In the genomic region with DNA sequence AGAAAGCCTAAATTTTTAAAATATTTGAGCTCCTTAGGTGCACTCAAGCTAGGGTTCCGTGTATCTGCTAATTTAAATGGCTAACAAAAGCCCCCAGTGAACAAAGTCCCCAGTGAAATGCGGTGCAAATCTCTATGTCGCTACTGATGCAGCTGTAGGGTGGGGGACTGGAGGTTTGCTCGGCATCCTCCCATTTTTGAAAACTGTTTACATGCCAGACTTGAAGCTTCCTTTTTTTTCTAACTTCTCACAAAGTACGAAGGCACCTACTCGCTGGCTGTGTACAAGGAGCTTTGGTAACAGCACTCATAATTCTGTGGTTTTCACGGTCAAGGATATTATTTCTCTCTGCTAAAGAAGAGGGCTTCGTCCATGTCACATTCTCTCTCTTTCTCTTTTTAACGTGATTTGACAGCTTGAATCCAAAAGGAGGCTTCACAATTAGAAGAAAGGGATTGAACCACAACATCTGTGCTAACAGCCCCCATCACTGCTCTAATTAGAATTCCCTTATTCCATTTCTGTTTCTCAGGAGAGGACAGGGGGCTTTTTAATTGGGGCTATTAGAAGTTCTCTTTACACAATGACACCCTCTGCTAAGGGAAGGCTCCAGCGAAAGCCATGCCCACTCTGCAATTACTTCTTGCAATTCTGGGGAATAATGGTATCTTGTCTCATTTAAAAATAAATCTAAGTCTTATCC, we compare ENCODE assay signal across 17 cellular contexts. TPM values are rescaled to one million over a fixed set of nuclear protein-coding genes. Genes with fewer than 3 reads are reported as not detected.
DNase-seq lines count a peak whose midpoint lies in the region; ATAC-seq and TF ChIP-seq lines count a peak whose summit lies in the region.
"Had no signal": no experiment of that assay in that cellular context is flagged by ENCODE, and none has a peak within 500 bp of the region (broad histone marks: within the 10 kb centered on the region; RNA-seq: fewer than 3 reads in every experiment).

No MANE protein-coding gene starts in this region.

- H3K9me2 ChIP-seq in MM.1S (replicated peaks; ENCODE audit: insufficient read depth, low read length) = no peaks in the 10 kb centered on the region

- H3K27me3 ChIP-seq in MM.1S (replicated peaks; ENCODE audit: insufficient read depth, low read length) (no peaks in the 10 kb centered on the region), dorsolateral prefrontal cortex (no peaks in the 10 kb centered on the region), osteoblast (ENCODE audit: insufficient read depth, low read length) (no peaks in the 10 kb centered on the region), tibial artery (no peaks in the 10 kb centered on the region)

- H3K27me3 Mint-ChIP-seq in T-helper 1 cell treated with Interleukin-12 subunit alpha and Interleukin-12 subunit beta and Interleukin-4 antibody, amounts not matched to agents 30 μg/mL and 1 μg/mL, for 36 hours (ENCODE audit: low read depth) = no peaks in the 10 kb centered on the region

- peak overlapping the region; percentile 59 for H3K9ac ChIP-seq in MM.1S (ENCODE audit: low read length)

- no peak for TF ChIP-seq CTCF in MM.1S (IDR thresholded peaks at IDR 0.05; ENCODE audit: low read length)
- TF ChIP-seq CTCF in dorsolateral prefrontal cortex (IDR thresholded peaks at IDR 0.05 in 54 of 56, conservative IDR thresholded peaks at IDR 0.05 in 2 of 56; ENCODE audit: low read depth in 1 of 56, partially characterized antibody in 56 of 56) = no peak
- no peak for TF ChIP-seq CTCF in osteoblast (IDR thresholded peaks at IDR 0.05; ENCODE audit: extremely low read depth, low read depth, low read length)
- no peak for TF ChIP-seq CTCF in tibial artery (IDR thresholded peaks at IDR 0.05)

- H3K4me1 ChIP-seq in MM.1S (ENCODE audit: low read length) = peaks cover 42% of the 10 kb centered on the region
- H3K4me1 ChIP-seq in osteoblast (ENCODE audit: insufficient read depth, low read length) = peaks cover 58% of the 10 kb centered on the region
- no peaks in the 10 kb centered on the region for H3K4me1 ChIP-seq in tibial artery
- H3K4me1 ChIP-seq: lower lobe of right lung had no signal

- no peaks in the 10 kb centered on the region for H3K9me3 Mint-ChIP-seq in T-helper 1 cell treated with Interleukin-12 subunit alpha and Interleukin-12 subunit beta and Interleukin-4 antibody, amounts not matched to agents 30 μg/mL and 1 μg/mL, for 36 hours

- no peaks in the 10 kb centered on the region for H3K79me2 ChIP-seq in MM.1S (ENCODE audit: low read length)
- H3K79me2 ChIP-seq in osteoblast (ENCODE audit: insufficient read depth, low read length) = no peaks in the 10 kb centered on the region

- H3K27ac Mint-ChIP-seq in T-helper 1 cell treated with Interleukin-12 subunit alpha and Interleukin-12 subunit beta and Interleukin-4 antibody, amounts not matched to agents 30 μg/mL and 1 μg/mL, for 36 hours = peak overlapping the region; percentile 89

- peaks cover 60% of the 10 kb centered on the region for H3K36me3 Mint-ChIP-seq in T-helper 1 cell treated with Interleukin-12 subunit alpha and Interleukin-12 subunit beta and Interleukin-4 antibody, amounts not matched to agents 30 μg/mL and 1 μg/mL, for 36 hours (ENCODE audit: low read depth)

- H3K27ac ChIP-seq in MM.1S (ENCODE audit: low read length) (peak overlapping the region; percentile 78), dorsolateral prefrontal cortex (peak overlapping the region in 24 of 59 donors; percentile 3 to 67 (median 28)), osteoblast (ENCODE audit: low read depth, low read length) (peak overlapping the region; percentile 74), tibial artery (no peak overlapping the region)
- H3K27ac ChIP-seq: HL-60, lower lobe of right lung, thoracic aorta had no signal

- peak overlapping the region; percentile 76 for H3K4me3 Mint-ChIP-seq in T-helper 1 cell treated with Interleukin-12 subunit alpha and Interleukin-12 subunit beta and Interleukin-4 antibody, amounts not matched to agents 30 μg/mL and 1 μg/mL, for 36 hours

- no peaks in the 10 kb centered on the region for H4K20me1 ChIP-seq in MM.1S (ENCODE audit: insufficient read depth, low read length)
- no peaks in the 10 kb centered on the region for H4K20me1 ChIP-seq in osteoblast (ENCODE audit: insufficient read depth, low read length)

- H3K4me3 ChIP-seq in MM.1S (ENCODE audit: low read length) (peak overlapping the region; percentile 45), dorsolateral prefrontal cortex (peak overlapping the region in 32 of 59 donors; percentile 2 to 55 (median 25)), osteoblast (ENCODE audit: insufficient read depth, low read length) (peak overlapping the region; percentile 21), tibial artery (no peak overlapping the region)
- H3K4me3 ChIP-seq: lower lobe of right lung, thoracic aorta had no signal

- H3F3A ChIP-seq in MM.1S (ENCODE audit: insufficient read depth, low read length) = peaks cover 26% of the 10 kb centered on the region

- H2AFZ ChIP-seq in MM.1S (ENCODE audit: low read length) = peak overlapping the region; percentile 69
- peak overlapping the region; percentile 78 for H2AFZ ChIP-seq in osteoblast (ENCODE audit: low read length)

- no peaks in the 10 kb centered on the region for H3K9me3 ChIP-seq in MM.1S (replicated peaks; ENCODE audit: insufficient read depth, low read length)
- no peaks in the 10 kb centered on the region for H3K9me3 ChIP-seq in osteoblast (ENCODE audit: low read depth, low read length)
- no peaks in the 10 kb centered on the region for H3K9me3 ChIP-seq in tibial artery
- H3K9me3 ChIP-seq: lower lobe of right lung, thoracic aorta had no signal

- H3K4me1 Mint-ChIP-seq in T-helper 1 cell treated with Interleukin-12 subunit alpha and Interleukin-12 subunit beta and Interleukin-4 antibody, amounts not matched to agents 30 μg/mL and 1 μg/mL, for 36 hours (ENCODE audit: low read depth) = peaks cover 67% of the 10 kb centered on the region

- DNase-seq in T-helper 1 cell (no peak), MM.1S (peak; percentile 48), dorsolateral prefrontal cortex (no peak), osteoblast (ENCODE audit: insufficient read length, low spot score, missing footprints) (no peak), tibial artery (no peak)
- DNase-seq in activated effector memory CD4-positive, alpha-beta T cell treated with Interleukin-2 at 50 U/mL for 16 hours = no peak
- DNase-seq: activated CD4-positive, alpha-beta T cell treated with anti-CD3 and anti-CD28 coated beads, Interleukin-2, amount 50 U/mL, for 48 hours; DMS53; hippocampal formation; lower lobe of right lung; NCI-H1092 treated with DMSO at 0.1 percent for 48 hours; NCI-H526 treated with DMSO at 0.1 percent for 48 hours had no signal

- H3K4me2 ChIP-seq in MM.1S (ENCODE audit: low read depth, low read length) = peak overlapping the region; percentile 76
- H3K4me2 ChIP-seq in osteoblast (ENCODE audit: insufficient read depth, low read length) = peak overlapping the region; percentile 65

- H3K36me3 ChIP-seq in MM.1S (replicated peaks; ENCODE audit: insufficient read depth, low read length) (no peaks in the 10 kb centered on the region), osteoblast (ENCODE audit: insufficient read depth, low read length) (no peaks in the 10 kb centered on the region), tibial artery (no peaks in the 10 kb centered on the region)
- H3K36me3 ChIP-seq: lower lobe of right lung, thoracic aorta had no signal

- intact Hi-C loops in dorsolateral prefrontal cortex (cut with DNase I) (no loop called here), tibial artery (cut with DNase I; ENCODE audit: low total_unique reads) (no loop called here)

- ATAC-seq in HG03378 (IDR thresholded peaks at IDR 0.05; ENCODE audit: unreplicated experiment) = no peak
- ATAC-seq: SK-N-SH treated with all-trans-retinoic acid at 6 μM for 48 hours had no signal

RNA-seq across cellular contexts. Expression of a gene that starts 46.7 kb away (rescaled TPM):
- total RNA-seq in dorsolateral prefrontal cortex (1 to 10 TPM in 78 of 120 experiments, under 1 TPM in 39, not detected in 3; 0.23 to 4.5 (median 1.4) TPM), osteoblast (under 0.01 TPM in 1 of 2 replicates, not detected in the other)
- total RNA-seq: thoracic aorta had no signal

Comparison
In these comparisons a context has a peak if more than half of its experiments do, and no peak if none do; other contexts are left out.
1. H3K27ac ChIP-seq: peak in MM.1S (single experiment) and osteoblast (single experiment); none in tibial artery (0 of 2).
2. H3K4me3 ChIP-seq: peak in MM.1S (single experiment), dorsolateral prefrontal cortex (32 of 59) and osteoblast (single experiment); none in tibial artery (0 of 2).